In the genomic region with DNA sequence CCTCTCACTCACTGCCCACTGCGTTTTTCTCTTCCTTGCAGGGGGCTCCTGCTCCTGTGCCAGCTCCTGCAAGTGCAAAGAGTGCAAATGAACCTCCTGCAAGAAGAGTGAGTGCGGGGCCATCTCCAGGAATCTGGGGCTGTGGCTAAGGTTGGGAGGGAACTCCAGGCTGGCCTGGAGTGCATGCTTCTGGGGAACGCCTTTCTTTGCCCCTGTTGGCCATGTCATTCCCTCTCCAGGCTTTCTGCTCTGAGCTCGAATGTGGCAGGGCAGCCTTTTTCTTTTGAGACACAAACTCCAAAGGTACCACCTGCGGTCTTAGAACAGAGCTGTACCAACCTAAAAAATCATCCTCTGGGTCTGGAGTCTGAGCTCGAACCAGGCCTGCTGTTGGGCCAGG, we compare ENCODE assay signal across 19 cellular contexts. TPM values are rescaled to one million over a fixed set of nuclear protein-coding genes. Genes with fewer than 3 reads are reported as not detected.
A peak's percentile ranks its signal among the peaks of the same experiment; 100 is the strongest.
DNase-seq lines count a peak whose midpoint lies in the region; ATAC-seq and TF ChIP-seq lines count a peak whose summit lies in the region.
"Had no signal": no experiment of that assay in that cellular context is flagged by ENCODE, and none has a peak within 500 bp of the region (broad histone marks: within the 10 kb centered on the region; RNA-seq: fewer than 3 reads in every experiment).

No MANE protein-coding gene starts in this region.

- no peak overlapping the region for H3K27ac Mint-ChIP-seq in MCF 10A (ENCODE audit: low read depth, unreplicated experiment)
- no peak overlapping the region for H3K27ac Mint-ChIP-seq in activated CD8-positive, alpha-beta T cell treated with anti-CD3 and anti-CD28 coated beads for 36 hours
- H3K27ac Mint-ChIP-seq: activated B cell treated with CpG ODN at 0.5 μM for 24 hours; activated naive CD4-positive, alpha-beta T cell treated with anti-CD3 and anti-CD28 coated beads, Interleukin-2, amount 10 ng/mL, durations not matched to agents 7 days and 5 days; CD8-positive, alpha-beta T cell; IgD-negative memory B cell; progenitor cell of endocrine pancreas had no signal

- CTCF ChIA-PET in MCF 10A (lab: Yijun Ruan, JAX): interaction anchor here (0.7 to 1.0 kb wide), 2 partner anchors 41 to 78 kb away, joined by 3 read pairs; no protein-coding TSS in a partner anchor
- CTCF ChIA-PET in activated CD8-positive, alpha-beta T cell treated with anti-CD3 and anti-CD28 coated beads for 36 hours (lab: Charles Lee): interaction anchor here (1.1 to 2.4 kb wide), 5 partner anchors 8 to 84 kb away, joined by 3 to 11 read pairs (median 3); no protein-coding TSS in a partner anchor

- intact Hi-C loops in breast epithelium (cut with DNase I; ENCODE audit: low total_unique reads) (no loop called here), MCF 10A (cut with micrococcal nuclease) (no loop called here), uterus (cut with DNase I; ENCODE audit: low total_unique reads) (no loop called here)
- intact Hi-C loops in activated CD8-positive, alpha-beta T cell treated with anti-CD3 and anti-CD28 coated beads for 36 hours (cut with micrococcal nuclease): no loop called here

- H3K27ac ChIP-seq in breast epithelium (peak overlapping the region in 1 of 2 donors; percentile 48), skeletal muscle tissue (ENCODE audit: low read depth, low read length) (peak overlapping the region; percentile 38), uterus (no peak overlapping the region)
- H3K27ac ChIP-seq: vagina had no signal

- TF ChIP-seq CTCF in breast epithelium (IDR thresholded peaks at IDR 0.05) (no peak), MCF 10A (IDR thresholded peaks at IDR 0.05; ENCODE audit: unreplicated experiment) (no peak), fibroblast of mammary gland (conservative IDR thresholded peaks at IDR 0.05; ENCODE audit: control insufficient read depth, insufficient read depth, low read depth, low read length) (no peak), uterus (IDR thresholded peaks at IDR 0.05) (no peak)
- no peak for TF ChIP-seq CTCF in activated CD8-positive, alpha-beta T cell treated with anti-CD3 and anti-CD28 coated beads for 36 hours (IDR thresholded peaks at IDR 0.05)

- peak overlapping the region in 2 of 3 donors; percentile 47 to 63 for H3K4me3 ChIP-seq in breast epithelium
- H3K4me3 ChIP-seq in fibroblast of mammary gland (ENCODE audit: control insufficient read depth, low read depth, low read length): peak overlapping the region; percentile 49
- no peak overlapping the region for H3K4me3 ChIP-seq in skeletal muscle tissue (ENCODE audit: low read length in 3 of 3)
- H3K4me3 ChIP-seq in uterus: no peak overlapping the region

- no TSS peak for BruUV-seq in MCF 10A (replicated peaks; lab: Mats Ljungman, UMichigan)

- no peaks in the 10 kb centered on the region for H3K27me3 Mint-ChIP-seq in MCF 10A (ENCODE audit: insufficient read depth, unreplicated experiment)
- peaks cover 12% of the 10 kb centered on the region for H3K27me3 Mint-ChIP-seq in activated CD8-positive, alpha-beta T cell treated with anti-CD3 and anti-CD28 coated beads for 36 hours

- no peaks in the 10 kb centered on the region for H3K9me3 Mint-ChIP-seq in MCF 10A (ENCODE audit: unreplicated experiment)
- H3K9me3 Mint-ChIP-seq in activated CD8-positive, alpha-beta T cell treated with anti-CD3 and anti-CD28 coated beads for 36 hours: no peaks in the 10 kb centered on the region
- H3K9me3 Mint-ChIP-seq: activated B cell treated with CpG ODN at 0.5 μM for 24 hours; activated naive CD4-positive, alpha-beta T cell treated with anti-CD3 and anti-CD28 coated beads, Interleukin-2, amount 10 ng/mL, durations not matched to agents 7 days and 5 days; CD8-positive, alpha-beta T cell; IgD-negative memory B cell had no signal

- no peaks in the 10 kb centered on the region for H3K36me3 Mint-ChIP-seq in MCF 10A (ENCODE audit: insufficient read depth, unreplicated experiment)
- H3K36me3 Mint-ChIP-seq in activated CD8-positive, alpha-beta T cell treated with anti-CD3 and anti-CD28 coated beads for 36 hours (ENCODE audit: low read depth): no peaks in the 10 kb centered on the region
- H3K36me3 Mint-ChIP-seq: activated naive CD4-positive, alpha-beta T cell treated with anti-CD3 and anti-CD28 coated beads, Interleukin-2, amount 10 ng/mL, durations not matched to agents 7 days and 5 days; CD8-positive, alpha-beta T cell had no signal

- H3K9ac ChIP-seq in skeletal muscle tissue (ENCODE audit: low read depth in 1 of 3, low read length in 3 of 3): peak overlapping the region in 1 of 3 donors; percentile 83

- H3K4me1 ChIP-seq in breast epithelium (no peaks in the 10 kb centered on the region), skeletal muscle tissue (ENCODE audit: control insufficient read depth in 3 of 3, insufficient read depth in 3 of 3, low read length in 3 of 3) (peaks cover 11 to 21% (median 16%) of the 10 kb centered on the region in 3 donors), uterus (peaks cover 0 to 6% of the 10 kb centered on the region in 2 donors)

- no peaks in the 10 kb centered on the region for H3K27me3 ChIP-seq in breast epithelium
- H3K27me3 ChIP-seq in skeletal muscle tissue (ENCODE audit: control insufficient read depth in 3 of 3, insufficient read depth in 3 of 3, low read length in 3 of 3): no peaks in the 10 kb centered on the region
- H3K27me3 ChIP-seq in uterus: no peaks in the 10 kb centered on the region
- H3K27me3 ChIP-seq: Peyer's patch, vagina had no signal

- no peak for DNase-seq in breast epithelium (ENCODE audit: low spot score in 2 of 2)
- no peak for DNase-seq in MCF 10A (ENCODE audit: unreplicated experiment)
- no peak for DNase-seq in activated CD8-positive, alpha-beta T cell treated with anti-CD3 and anti-CD28 coated beads for 36 hours
- DNase-seq in fibroblast of mammary gland (ENCODE audit: low read depth): no peak
- DNase-seq in uterus: no peak
- DNase-seq: activated B cell treated with CpG ODN at 0.5 μM for 24 hours; activated CD8-positive, alpha-beta memory T cell treated with anti-CD3 and anti-CD28 coated beads, Interleukin-2, amount 50 U/mL, for 4 hours; activated naive CD4-positive, alpha-beta T cell treated with anti-CD3 and anti-CD28 coated beads, Interleukin-2, amount 10 ng/mL, durations not matched to agents 7 days and 5 days; CD8-positive, alpha-beta T cell; Peyer's patch; stimulated activated naive CD4-positive, alpha-beta T cell treated with Interleukin-2 at 50 U/mL for 16 hours had no signal

- no peak for ATAC-seq in activated CD8-positive, alpha-beta T cell treated with anti-CD3 and anti-CD28 coated beads for 36 hours
- ATAC-seq in GM21447 (IDR thresholded peaks at IDR 0.05; ENCODE audit: unreplicated experiment): no peak
- no peak for ATAC-seq in GM18909 (IDR thresholded peaks at IDR 0.05; ENCODE audit: poor library complexity, unreplicated experiment)

- H3K9me3 ChIP-seq in breast epithelium: no peaks in the 10 kb centered on the region
- H3K9me3 ChIP-seq in skeletal muscle tissue (ENCODE audit: control insufficient read depth in 3 of 3, low read length in 3 of 3): no peaks in the 10 kb centered on the region
- H3K9me3 ChIP-seq in uterus: no peaks in the 10 kb centered on the region
- H3K9me3 ChIP-seq: Peyer's patch, vagina had no signal

- TF ChIP-seq POLR2A in breast epithelium (IDR thresholded peaks at IDR 0.05): no peak
- no peak for TF ChIP-seq POLR2A in uterus (IDR thresholded peaks at IDR 0.05)

- POLR2A ChIA-PET in MCF 10A (lab: Yijun Ruan, JAX): interaction anchor here (1.1 to 15.3 kb wide), 4 partner anchors 9 to 64 kb away, joined by 3 to 1404 read pairs (median 400); a partner anchor contains a TSS
- POLR2A ChIA-PET in activated CD8-positive, alpha-beta T cell treated with anti-CD3 and anti-CD28 coated beads for 36 hours (lab: Charles Lee): interaction anchor here (0.7 kb wide), 1 partner anchor 84 kb away, joined by 3 read pairs; no protein-coding TSS in a partner anchor

- H3K4me3 Mint-ChIP-seq in MCF 10A (ENCODE audit: unreplicated experiment): no peak overlapping the region
- peak overlapping the region; percentile 66 for H3K4me3 Mint-ChIP-seq in activated CD8-positive, alpha-beta T cell treated with anti-CD3 and anti-CD28 coated beads for 36 hours
- H3K4me3 Mint-ChIP-seq: activated B cell treated with CpG ODN at 0.5 μM for 24 hours had no signal

- H3K4me1 Mint-ChIP-seq in MCF 10A (ENCODE audit: insufficient read depth, unreplicated experiment): peaks cover 20% of the 10 kb centered on the region
- peaks cover 38% of the 10 kb centered on the region for H3K4me1 Mint-ChIP-seq in activated CD8-positive, alpha-beta T cell treated with anti-CD3 and anti-CD28 coated beads for 36 hours (ENCODE audit: low read depth)

- H3K36me3 ChIP-seq in breast epithelium (no peaks in the 10 kb centered on the region), skeletal muscle tissue (ENCODE audit: control insufficient read depth in 3 of 3, insufficient read depth in 3 of 3, low read length in 3 of 3) (no peaks in the 10 kb centered on the region), uterus (no peaks in the 10 kb centered on the region)
- H3K36me3 ChIP-seq: Peyer's patch, vagina had no signal

RNA-seq across cellular contexts. Expression of a gene that starts 7.4 kb away (rescaled TPM):
- total RNA-seq in breast epithelium (100 to 1,000 TPM; 284 to 698 (median 513) TPM), MCF 10A (2022) (518 and 934 TPM in 2 replicates), skeletal muscle tissue (18.8 TPM), uterus (10 to 100 TPM in 2 of 4 donors, under 1 TPM in 1, not detected in 1; 0.48 to 51.9 (median 51.2) TPM)
- 10 to 100 TPM; 22.1 to 23.3 TPM for total RNA-seq in activated CD8-positive, alpha-beta T cell treated with anti-CD3 and anti-CD28 coated beads for 36 hours

RNA-seq across cellular contexts. Expression of a gene that starts 9.8 kb away (rescaled TPM):
- total RNA-seq in breast epithelium (100 to 1,000 TPM; 352 to 543 (median 428) TPM), MCF 10A (2022) (2,490 and 3,582 TPM in 2 replicates), skeletal muscle tissue (2.1 TPM), uterus (100 to 1,000 TPM in 1 of 4 donors, 10 to 100 TPM in 1, under 1 TPM in 2; 0.69 to 152 (median 17.4) TPM)
- total RNA-seq in activated CD8-positive, alpha-beta T cell treated with anti-CD3 and anti-CD28 coated beads for 36 hours: 100 to 1,000 TPM; 141 to 144 TPM

RNA-seq across cellular contexts. Expression of a gene that starts 14.3 kb away (rescaled TPM):
- total RNA-seq in breast epithelium: 100 to 1,000 TPM in 1 of 3 donors, 10 to 100 TPM in 2; 42.9 to 120 (median 46.0) TPM
- not detected in 2 replicates for total RNA-seq in MCF 10A (2022)
- total RNA-seq in activated CD8-positive, alpha-beta T cell treated with anti-CD3 and anti-CD28 coated beads for 36 hours: not detected
- total RNA-seq in skeletal muscle tissue: 2.1 TPM
- total RNA-seq in uterus: 10 to 100 TPM in 1 of 4 donors, 1 to 10 TPM in 1, not detected in 2; 6.2 to 16.6 TPM
- total RNA-seq: activated B cell treated with CpG ODN at 0.5 μM for 24 hours; CD8-positive, alpha-beta T cell; progenitor cell of endocrine pancreas had no signal

RNA-seq across cellular contexts. Expression of a gene that starts 20.3 kb away (rescaled TPM):
- total RNA-seq in breast epithelium (100 to 1,000 TPM in 2 of 3 donors, 10 to 100 TPM in 1; 97.8 to 672 (median 130) TPM), MCF 10A (2022) (not detected in 2 replicates), skeletal muscle tissue (not detected), uterus (10 to 100 TPM in 1 of 4 donors, not detected in 3; 13.8 TPM)
- total RNA-seq in activated CD8-positive, alpha-beta T cell treated with anti-CD3 and anti-CD28 coated beads for 36 hours: not detected
- total RNA-seq: activated B cell treated with CpG ODN at 0.5 μM for 24 hours; bronchial epithelial cell; CD8-positive, alpha-beta T cell; progenitor cell of endocrine pancreas had no signal

RNA-seq across cellular contexts. Expression of a gene that starts 28.8 kb away (rescaled TPM):
- total RNA-seq in breast epithelium: not detected
- not detected in 2 replicates for total RNA-seq in MCF 10A (2022)
- total RNA-seq in activated CD8-positive, alpha-beta T cell treated with anti-CD3 and anti-CD28 coated beads for 36 hours: 10 to 100 TPM; 30.7 to 33.6 TPM
- total RNA-seq in skeletal muscle tissue: 1.0 TPM
- not detected for total RNA-seq in uterus
- total RNA-seq: activated B cell treated with CpG ODN at 0.5 μM for 24 hours, bronchial epithelial cell, left lobe of liver, Peyer's patch, progenitor cell of endocrine pancreas had no signal

Comparison
In these comparisons a context has a peak if more than half of its experiments do, and no peak if none do; other contexts are left out.
1. H3K4me3 ChIP-seq: peak in breast epithelium (2 of 3) and fibroblast of mammary gland (single experiment); none in skeletal muscle tissue (0 of 3) and uterus (0 of 2).